In genomic region chr6:110756817-110757216, GRCh38 we compare ENCODE assay signal across 13 cellular contexts. TPM values are rescaled to one million over a fixed set of nuclear protein-coding genes. Genes with fewer than 3 reads are reported as not detected.
DNase-seq lines count a peak whose midpoint lies in the region; ATAC-seq and TF ChIP-seq lines count a peak whose summit lies in the region.
"Had no signal": no experiment of that assay in that cellular context is flagged by ENCODE, and none has a peak within 500 bp of the region (broad histone marks: within the 10 kb centered on the region; RNA-seq: fewer than 3 reads in every experiment).

No MANE protein-coding gene starts in this region.

- no peaks in the 10 kb centered on the region for H3K9me3 ChIP-seq in Loucy (ENCODE audit: insufficient read depth, low read depth, low read length)
- H3K9me3 ChIP-seq in psoas muscle = no peaks in the 10 kb centered on the region

- H3K36me3 ChIP-seq in Loucy (ENCODE audit: insufficient read depth, low read length) (peaks cover 4% of the 10 kb centered on the region; the same call in 1 of the 2 replicates), psoas muscle (ENCODE audit: insufficient read depth in 1 of 2, low read depth in 1 of 2) (no peaks in the 10 kb centered on the region)
- H3K36me3 ChIP-seq: WERI-Rb-1 had no signal

- peak overlapping the region; percentile 12 for H3K4me2 ChIP-seq in Loucy (ENCODE audit: low read depth, low read length, poor library complexity, severe bottlenecking)

- intact Hi-C loops in psoas muscle (cut with DNase I) = no loop called here

- DNase-seq in NOMO-1 treated with DMSO at 0.1 percent for 48 hours (lab: John Stamatoyannopoulos, UW; ENCODE audit: unreplicated experiment) (peak; percentile 29), NOMO-1 treated with dmso at 0.1 percent for 144 hours (lab: John Stamatoyannopoulos, UW; ENCODE audit: unreplicated experiment) (no peak), pons (ENCODE audit: low spot score) (peak; percentile 24), NCI-H2227 (lab: John Stamatoyannopoulos, UW; ENCODE audit: unreplicated experiment) (no peak), psoas muscle (no peak)
- DNase-seq: 8988T; activated naive CD4-positive, alpha-beta T cell treated with anti-CD3 and anti-CD28 coated beads, Interleukin-2, amount 10 ng/mL, durations not matched to agents 7 days and 5 days; CD4-positive, alpha-beta memory T cell; WERI-Rb-1 had no signal

- ATAC-seq in HG02588 (IDR thresholded peaks at IDR 0.05; ENCODE audit: unreplicated experiment) (peak; percentile 78), GM19324 (IDR thresholded peaks at IDR 0.05; ENCODE audit: low FRiP score, unreplicated experiment) (no peak), psoas muscle (no peak)

- H3F3A ChIP-seq in Loucy (ENCODE audit: low read depth) = no peaks in the 10 kb centered on the region

- no peaks in the 10 kb centered on the region for H3K9me2 ChIP-seq in Loucy (replicated peaks; ENCODE audit: low read depth, low read length)

- H3K4me3 ChIP-seq in Loucy (ENCODE audit: low read length, poor library complexity, severe bottlenecking) (no peak overlapping the region), psoas muscle (no peak overlapping the region)
- H3K4me3 ChIP-seq: lung had no signal

- H3K79me2 ChIP-seq in Loucy (ENCODE audit: insufficient read depth, low read length) = peaks cover 64% of the 10 kb centered on the region

- no peak overlapping the region for H2AFZ ChIP-seq in Loucy (ENCODE audit: low read length)

- H4K20me1 ChIP-seq in Loucy (ENCODE audit: insufficient read depth, low read length, poor library complexity, severe bottlenecking) = no peaks in the 10 kb centered on the region

- H3K27me3 ChIP-seq in Loucy (ENCODE audit: insufficient read depth, low read length, poor library complexity, severe bottlenecking) = no peaks in the 10 kb centered on the region
- no peaks in the 10 kb centered on the region for H3K27me3 ChIP-seq in psoas muscle (ENCODE audit: insufficient read depth in 3 of 3, low read length in 2 of 3)

- H3K4me1 ChIP-seq in Loucy (ENCODE audit: insufficient read depth, low read length, poor library complexity, severe bottlenecking) (peaks cover 10% of the 10 kb centered on the region), psoas muscle (no peaks in the 10 kb centered on the region)

- no peak for TF ChIP-seq CTCF in Loucy (conservative IDR thresholded peaks at IDR 0.05; ENCODE audit: low read length)
- no peak for TF ChIP-seq CTCF in psoas muscle (IDR thresholded peaks at IDR 0.05)

- 72 to 80% (median 75%) methylated on average over 2 of the region's 2 CpGs for WGBS in psoas muscle, 3 donors

- no peak overlapping the region for H3K9ac ChIP-seq in Loucy (ENCODE audit: low read depth, low read length, poor library complexity, severe bottlenecking)

- H3K27ac ChIP-seq in psoas muscle = no peak overlapping the region
- H3K27ac ChIP-seq: WERI-Rb-1 had no signal

RNA-seq across cellular contexts. Expression of gene CDK19, which starts 58.5 kb away (rescaled TPM):
- 10 to 100 TPM in 1 of 4 donors, 1 to 10 TPM in 3; 4.7 to 11.6 (median 5.6) TPM for total RNA-seq in psoas muscle
- 1 to 10 TPM; 2.2 to 6.9 (median 3.1) TPM for polyA plus RNA-seq in psoas muscle

Comparison
In these comparisons a context has a peak if more than half of its experiments do, and no peak if none do; other contexts are left out.
1. DNase-seq: peak in NOMO-1 treated with DMSO at 0.1 percent for 48 hours (single experiment) and pons (single experiment); none in NOMO-1 treated with dmso at 0.1 percent for 144 hours (single experiment), NCI-H2227 (single experiment) and psoas muscle (0 of 2).